ENCODE assay signal across 22 cellular contexts in genomic region chr1:110637475-110637874, GRCh38. TPM values are rescaled to one million over a fixed set of nuclear protein-coding genes. Genes with fewer than 3 reads are reported as not detected.
A peak's percentile ranks its signal among the peaks of the same experiment; 100 is the strongest.
DNase-seq lines count a peak whose midpoint lies in the region; ATAC-seq, FAIRE-seq and TF ChIP-seq lines count a peak whose summit lies in the region.
"Had no signal": no experiment of that assay in that cellular context is flagged by ENCODE, and none has a peak within 500 bp of the region (broad histone marks: within the 10 kb centered on the region; RNA-seq: fewer than 3 reads in every experiment).

No MANE protein-coding gene starts in this region.

- no peaks in the 10 kb centered on the region for H4K20me1 ChIP-seq in K562 (replicated peaks; ENCODE audit: control insufficient read depth, insufficient read depth, low read length)
- H4K20me1 ChIP-seq: BLaER1 had no signal

- no peaks in the 10 kb centered on the region for H3K36me3 Mint-ChIP-seq in MCF 10A (ENCODE audit: insufficient read depth, unreplicated experiment)
- H3K36me3 Mint-ChIP-seq: IgD-negative memory B cell; stimulated activated naive B cell treated with anti-CD40 and anti-IgM and Interleukin-4, amounts not matched to agents 10 μg/mL and 1 μg/mL and 100 μg/mL, for 72 hours had no signal

- H3K4me3 Mint-ChIP-seq in MCF 10A (ENCODE audit: unreplicated experiment): no peak overlapping the region
- H3K4me3 Mint-ChIP-seq: stimulated activated naive B cell treated with anti-CD40 and anti-IgM and Interleukin-4, amounts not matched to agents 10 μg/mL and 1 μg/mL and 100 μg/mL, for 72 hours had no signal

- peak; percentile 43; the same call in 2 of the 3 replicates for ATAC-seq in K562
- no peak for ATAC-seq in GM18502 (IDR thresholded peaks at IDR 0.05; ENCODE audit: poor library complexity, unreplicated experiment)
- ATAC-seq: left lung; stimulated activated naive B cell treated with anti-CD40 and anti-IgM and Interleukin-4, amounts not matched to agents 10 μg/mL and 1 μg/mL and 100 μg/mL, for 72 hours had no signal

- peak overlapping the region; percentile 77 for H3K14ac ChIP-seq in neuronal stem cell (ENCODE audit: low read length)

- H3K27me3 Mint-ChIP-seq in MCF 10A (ENCODE audit: insufficient read depth, unreplicated experiment): peaks cover 48% of the 10 kb centered on the region

- H2AFZ ChIP-seq in K562 (ENCODE audit: low read depth, low read length): no peak overlapping the region
- no peak overlapping the region for H2AFZ ChIP-seq in neuronal stem cell (ENCODE audit: low read length)

- H3K27ac ChIP-seq in KOPT-K1 (ENCODE audit: low read depth, low read length, poor library complexity, severe bottlenecking) (peak overlapping the region; percentile 91), K562 (ENCODE audit: extremely low read depth, low read depth, low read length) (no peak overlapping the region), neuronal stem cell (replicated peaks; ENCODE audit: low read length) (no peak overlapping the region)
- H3K27ac ChIP-seq: BLaER1, left lung, thyroid gland, WERI-Rb-1 had no signal

- no peaks in the 10 kb centered on the region for H3K4me1 ChIP-seq in K562 (replicated peaks in 1 of 2; ENCODE audit: control insufficient read depth in 2 of 2, insufficient read depth in 2 of 2, low read length in 2 of 2)
- no peaks in the 10 kb centered on the region for H3K4me1 ChIP-seq in neuronal stem cell (ENCODE audit: control insufficient read depth in 2 of 2, insufficient read depth in 1 of 2, low read depth in 1 of 2, low read length in 2 of 2)

- H3K9ac ChIP-seq in K562 (ENCODE audit: insufficient read depth in 1 of 2, low read depth in 2 of 2, low read length in 2 of 2) (peak overlapping the region in 1 of 2 experiments; percentile 43; a peak in 1 of 4 replicates), neuronal stem cell (ENCODE audit: low read depth, low read length, poor library complexity) (no peak overlapping the region)
- H3K9ac ChIP-seq: BLaER1 had no signal

- no peak for TF ChIP-seq POLR2A in K562 (conservative IDR thresholded peaks at IDR 0.05)

- in situ Hi-C loops in K562 (cut with MboI) (loop anchor here (5.0 kb wide), 1 partner anchor 370 kb away; no protein-coding TSS in a partner anchor), G401 (cut with HindIII; ENCODE audit: low sequenced_read_pairs) (no loop called here)

- no peak overlapping the region for H2BK12ac ChIP-seq in neuronal stem cell (ENCODE audit: low read length)

- no peaks in the 10 kb centered on the region for H3K9me3 Mint-ChIP-seq in MCF 10A (ENCODE audit: unreplicated experiment)

- H4K91ac ChIP-seq in neuronal stem cell (ENCODE audit: low read depth, low read length, poor library complexity): no peak overlapping the region

- TF ChIP-seq RAD21 in K562 (CRISPR knock-in tag; conservative IDR thresholded peaks at IDR 0.05 in 1 of 2, IDR thresholded peaks at IDR 0.05 in 1 of 2): no peak

- no peak overlapping the region for H3K4ac ChIP-seq in neuronal stem cell (ENCODE audit: low read length)

- no peak overlapping the region for H2BK120ac ChIP-seq in neuronal stem cell (ENCODE audit: low read depth, low read length)

- 0% methylated on average over 3 of the region's 3 CpGs for WGBS in K562 (ENCODE audit: insufficient coverage, low coverage, missing lambda C conversion rate)
- WGBS in neuronal stem cell (ENCODE audit: extremely low coverage in 2 of 2, insufficient read length in 2 of 2, insufficient replicate concordance in 1 of 2), 2 donors: no CpG with 5 or more reads among the region's 3 CpGs

- FAIRE-seq in K562 (lab: Jason Lieb, UNC): no peak
- FAIRE-seq: GM19239 had no signal

- H3K4me1 Mint-ChIP-seq in MCF 10A (ENCODE audit: insufficient read depth, unreplicated experiment): peaks cover 19% of the 10 kb centered on the region

- no peaks in the 10 kb centered on the region for H3K79me2 ChIP-seq in K562 (ENCODE audit: control insufficient read depth, insufficient read depth, low read length)

- POLR2A ChIA-PET in K562 (lab: Yijun Ruan, JAX) (interaction anchor here (0.6 kb wide), 1 partner anchor 811 kb away, joined by 3 read pairs; the partner anchor contains the start of gene WDR77), MCF 10A (lab: Yijun Ruan, JAX) (no interaction called here)

- BruUV-seq in K562 (replicated peaks; lab: Mats Ljungman, UMichigan): no TSS peak
- no TSS peak for BruUV-seq in MCF 10A (replicated peaks; lab: Mats Ljungman, UMichigan)

- H3K4me3 ChIP-seq in K562: no peak overlapping the region
- no peak overlapping the region for H3K4me3 ChIP-seq in neuronal stem cell (ENCODE audit: low read length in 2 of 2)
- H3K4me3 ChIP-seq: BLaER1, left lung, thyroid gland had no signal

- intact Hi-C loops in K562 (cut with micrococcal nuclease) (no loop called here), MCF 10A (cut with micrococcal nuclease) (loop anchor here (10.0 kb wide), 1 partner anchor 357 kb away; no protein-coding TSS in a partner anchor)

- no peak for TF ChIP-seq EP300 in K562 (IDR thresholded peaks at IDR 0.05; ENCODE audit: low read length)

- H3K18ac ChIP-seq in neuronal stem cell (ENCODE audit: low read length): no peak overlapping the region

- no peaks in the 10 kb centered on the region for H3K9me1 ChIP-seq in K562 (ENCODE audit: control insufficient read depth, insufficient read depth, low read length)

- H2BK5ac ChIP-seq in neuronal stem cell (ENCODE audit: low read length): no peak overlapping the region

- no peak overlapping the region for H3K4me2 ChIP-seq in K562 (ENCODE audit: insufficient read depth, low read length)
- no peak overlapping the region for H3K4me2 ChIP-seq in neuronal stem cell (ENCODE audit: insufficient read depth, low read length, poor library complexity, severe bottlenecking)
- H3K4me2 ChIP-seq: BLaER1 had no signal

- no peak overlapping the region for H4K8ac ChIP-seq in neuronal stem cell (ENCODE audit: low read depth, low read length)

- H3K27ac Mint-ChIP-seq in MCF 10A (ENCODE audit: low read depth, unreplicated experiment): no peak overlapping the region
- H3K27ac Mint-ChIP-seq: stimulated activated naive B cell treated with anti-CD40 and anti-IgM and Interleukin-4, amounts not matched to agents 10 μg/mL and 1 μg/mL and 100 μg/mL, for 72 hours had no signal

- H3K27me3 ChIP-seq in K562 (ENCODE audit: control insufficient read depth in 2 of 2, insufficient read depth in 2 of 2, low read length in 2 of 2): peaks cover 3 to 15% of the 10 kb centered on the region in 2 experiments
- H3K27me3 ChIP-seq in neuronal stem cell (ENCODE audit: control insufficient read depth in 3 of 3, insufficient read depth in 3 of 3, low read depth in 1 of 3, low read length in 3 of 3): no peaks in the 10 kb centered on the region
- H3K27me3 ChIP-seq: BLaER1, left lung, thyroid gland had no signal

- peak; percentile 40 for DNase-seq in activated T-cell treated with anti-CD3 and anti-CD28 coated beads, Interleukin-2, amount 50 U/mL, for 1 hour
- DNase-seq in activated T-cell treated with anti-CD3 and anti-CD28 coated beads for 4 hours (no peak), K562 (ENCODE audit: extremely low read depth in 1 of 4, low spot score in 3 of 4) (no peak), neuronal stem cell (ENCODE audit: low spot score) (no peak), G401 (ENCODE audit: low spot score) (no peak), MCF 10A (ENCODE audit: unreplicated experiment) (no peak)
- DNase-seq: activated naive CD4-positive, alpha-beta T cell; GDM1; GOT3; NCI-H187 treated with DMSO at 0.1 percent for 48 hours; NCI-H2227 treated with DMSO at 0.1 percent for 48 hours; stimulated activated CD4-positive, alpha-beta T cell treated with anti-CD3 and anti-CD28 coated beads, Interleukin-1b, Interleukin-23, amount 100 ng/mL, for 48 hours; stimulated activated naive B cell treated with anti-CD40 and anti-IgM and Interleukin-4, amounts not matched to agents 10 μg/mL and 1 μg/mL and 100 μg/mL, for 72 hours; thyroid gland had no signal

- no peak overlapping the region for H3K23ac ChIP-seq in neuronal stem cell (ENCODE audit: low read depth, low read length, poor library complexity)

- H3K79me1 ChIP-seq in neuronal stem cell (ENCODE audit: low read depth, low read length): no peaks in the 10 kb centered on the region

- H2AK5ac ChIP-seq in neuronal stem cell (ENCODE audit: low read depth, low read length): no peak overlapping the region

- no peak for TF ChIP-seq CTCF in K562 (IDR thresholded peaks at IDR 0.05 in 2 of 3, conservative IDR thresholded peaks at IDR 0.05 in 1 of 3; ENCODE audit: insufficient read depth in 2 of 3, low read depth in 1 of 3, low read length in 3 of 3)
- TF ChIP-seq CTCF in MCF 10A (IDR thresholded peaks at IDR 0.05; ENCODE audit: unreplicated experiment): no peak

- CTCF ChIA-PET in K562 (lab: Yijun Ruan, JAX; ENCODE audit: low intra/inter-chr PET ratio): no interaction called here
- CTCF ChIA-PET in MCF 10A (lab: Yijun Ruan, JAX): interaction anchor here (0.6 to 5.5 kb wide), 6 partner anchors 18 to 144 kb away, joined by 3 to 29 read pairs (median 11); no protein-coding TSS in a partner anchor

- no peaks in the 10 kb centered on the region for H3K36me3 ChIP-seq in KOPT-K1 (ENCODE audit: insufficient read depth, low read length)
- H3K36me3 ChIP-seq in K562 (ENCODE audit: control insufficient read depth, insufficient read depth, low read length): no peaks in the 10 kb centered on the region
- no peaks in the 10 kb centered on the region for H3K36me3 ChIP-seq in neuronal stem cell (replicated peaks in 1 of 2; ENCODE audit: control insufficient read depth in 2 of 2, insufficient read depth in 2 of 2, low read length in 2 of 2)
- H3K36me3 ChIP-seq: BLaER1, left lung, thyroid gland, WERI-Rb-1 had no signal

- no peaks in the 10 kb centered on the region for H3K9me3 ChIP-seq in KOPT-K1 (ENCODE audit: insufficient read depth, low read length, poor library complexity, severe bottlenecking)
- no peaks in the 10 kb centered on the region for H3K9me3 ChIP-seq in K562 (replicated peaks; ENCODE audit: control insufficient read depth, insufficient read depth, low read depth, low read length)
- H3K9me3 ChIP-seq in neuronal stem cell (replicated peaks in 1 of 2; ENCODE audit: control insufficient read depth in 2 of 2, insufficient read depth in 1 of 2, low read depth in 1 of 2, low read length in 2 of 2): no peaks in the 10 kb centered on the region
- H3K9me3 ChIP-seq: BLaER1, left lung, thyroid gland had no signal

- no peak overlapping the region for H2BK15ac ChIP-seq in neuronal stem cell (ENCODE audit: low read length)

RNA-seq across cellular contexts. Expression of gene KCNA2, which starts 31.3 kb away (rescaled TPM):
- total RNA-seq in K562 (2011; cell fraction: chromatin; rRNA removed; ENCODE audit: low replicate concordance): not detected in 2 replicates
- not detected in 2 replicates for total RNA-seq in K562 (2011; cell fraction: nucleolus; rRNA removed)
- total RNA-seq in K562 (2011; cell fraction: nucleoplasm; rRNA removed): not detected in 2 replicates
- total RNA-seq in K562 (2014; rRNA removed): not detected in 2 replicates
- total RNA-seq in K562 (2014; rRNA removed; fragmentation: Illumina TruSeq; extraction: Trizol): not detected in 2 replicates
- total RNA-seq in K562 (2015; rRNA removed; fragmentation: Illumina TruSeq; extraction: Trizol): not detected in 2 replicates
- total RNA-seq in K562 (2021): not detected in 2 replicates
- polyA plus RNA-seq in K562 (2011; rRNA removed): not detected in 2 replicates
- polyA plus RNA-seq in K562 (2011; cell fraction: cytosol; rRNA removed): not detected in 2 replicates
- not detected in 2 replicates for polyA plus RNA-seq in K562 (2011; cell fraction: nucleus; rRNA removed)
- not detected in 2 replicates for polyA plus RNA-seq in K562 (2012)
- polyA plus RNA-seq in K562 (2014; fragmentation: Illumina TruSeq; extraction: Trizol): not detected in 2 replicates
- not detected for polyA plus RNA-seq in K562 (2014; fragmentation: Nextera tagmentation; extraction: Ambion mirVana)
- not detected in 2 replicates for polyA plus RNA-seq in K562 (2014; rRNA removed)
- polyA minus RNA-seq in K562 (2011; rRNA and poly(A)+ RNA removed): not detected in 2 replicates
- polyA minus RNA-seq in K562 (2011; cell fraction: cytosol; rRNA and poly(A)+ RNA removed): not detected in 2 replicates
- polyA minus RNA-seq in K562 (2011; cell fraction: nucleus; rRNA and poly(A)+ RNA removed): not detected in 2 replicates
- 0.22 TPM for polyA plus RNA-seq in neuronal stem cell (2013, experiment 1 of 2)
- 0.11 TPM for polyA plus RNA-seq in neuronal stem cell (2013, experiment 2 of 2)
- total RNA-seq in G401 (2014; rRNA removed; shearing (Covaris generic)): not detected in 2 replicates
- total RNA-seq in MCF 10A (2022): not detected in 2 replicates
- polyA plus RNA-seq: IgD-negative memory B cell had no signal

RNA-seq across cellular contexts. Expression of gene KCNA3, which starts 37.3 kb away (rescaled TPM):
- not detected in 2 replicates for total RNA-seq in K562 (2011; cell fraction: chromatin; rRNA removed; ENCODE audit: low replicate concordance)
- total RNA-seq in K562 (2011; cell fraction: nucleolus; rRNA removed): not detected in 2 replicates
- not detected in 2 replicates for total RNA-seq in K562 (2011; cell fraction: nucleoplasm; rRNA removed)
- total RNA-seq in K562 (2014; rRNA removed): not detected in 2 replicates
- not detected in 2 replicates for total RNA-seq in K562 (2014; rRNA removed; fragmentation: Illumina TruSeq; extraction: Trizol)
- total RNA-seq in K562 (2015; rRNA removed; fragmentation: Illumina TruSeq; extraction: Trizol): not detected in 2 replicates
- 0.09 TPM in 1 of 2 replicates, not detected in the other for total RNA-seq in K562 (2021)
- polyA plus RNA-seq in K562 (2011; rRNA removed): not detected in 2 replicates
- not detected in 2 replicates for polyA plus RNA-seq in K562 (2011; cell fraction: cytosol; rRNA removed)
- polyA plus RNA-seq in K562 (2011; cell fraction: nucleus; rRNA removed): not detected in 2 replicates
- polyA plus RNA-seq in K562 (2012): not detected in 2 replicates
- polyA plus RNA-seq in K562 (2014; fragmentation: Illumina TruSeq; extraction: Trizol): not detected in 2 replicates
- not detected for polyA plus RNA-seq in K562 (2014; fragmentation: Nextera tagmentation; extraction: Ambion mirVana)
- polyA plus RNA-seq in K562 (2014; rRNA removed): not detected in 2 replicates
- not detected in 2 replicates for polyA minus RNA-seq in K562 (2011; rRNA and poly(A)+ RNA removed)
- not detected in 2 replicates for polyA minus RNA-seq in K562 (2011; cell fraction: cytosol; rRNA and poly(A)+ RNA removed)
- not detected in 2 replicates for polyA minus RNA-seq in K562 (2011; cell fraction: nucleus; rRNA and poly(A)+ RNA removed)
- polyA plus RNA-seq in neuronal stem cell (2013, experiment 1 of 2): 0.31 TPM
- 0.33 TPM for polyA plus RNA-seq in neuronal stem cell (2013, experiment 2 of 2)
- total RNA-seq in G401 (2014; rRNA removed; shearing (Covaris generic)): not detected in 2 replicates
- total RNA-seq in MCF 10A (2022): not detected in 2 replicates
- total RNA-seq: chondrocyte had no signal
